ENCODE assay signal across 8 cellular contexts in genomic region chr19:17948474-17948966, GRCh38. TPM values are rescaled to one million over a fixed set of nuclear protein-coding genes. Genes with fewer than 3 reads are reported as not detected.
DNase-seq lines count a peak whose midpoint lies in the region; FAIRE-seq and TF ChIP-seq lines count a peak whose summit lies in the region.

No MANE protein-coding gene starts in this region.

- peaks cover 17% of the 10 kb centered on the region; the same call in 1 of the 2 replicates for H3K27me3 ChIP-seq in OCI-LY1 (ENCODE audit: insufficient read depth, low read length)
- peaks cover 24 to 54% (median 34%) of the 10 kb centered on the region in 4 donors for H3K27me3 ChIP-seq in esophagus squamous epithelium
- peaks cover 5 to 34% of the 10 kb centered on the region in 2 donors for H3K27me3 ChIP-seq in small intestine (ENCODE audit: control insufficient read depth in 2 of 2, insufficient read depth in 2 of 2, low read length in 2 of 2)

- no peak for TF ChIP-seq CTCF in OCI-LY1 (IDR thresholded peaks at IDR 0.05; ENCODE audit: low read length)
- no peak for TF ChIP-seq CTCF in esophagus squamous epithelium (IDR thresholded peaks at IDR 0.05)

- H3K9me2 ChIP-seq in OCI-LY1 (ENCODE audit: low read depth, low read length) = no peaks in the 10 kb centered on the region

- no peak for FAIRE-seq in small intestine (lab: Jason Lieb, UNC)

- H3K9me3 ChIP-seq in OCI-LY1 (ENCODE audit: low read length) = no peaks in the 10 kb centered on the region
- no peaks in the 10 kb centered on the region for H3K9me3 ChIP-seq in esophagus squamous epithelium
- no peaks in the 10 kb centered on the region for H3K9me3 ChIP-seq in small intestine (ENCODE audit: control insufficient read depth, low read depth)

- TF ChIP-seq POLR2A in esophagus squamous epithelium (IDR thresholded peaks at IDR 0.05) = no peak

- no peaks in the 10 kb centered on the region for H4K20me1 ChIP-seq in OCI-LY1 (ENCODE audit: insufficient read depth, low read length)

- WGBS in esophagus squamous epithelium, 2 donors = 0% methylated on average over 8 to 16 of the region's 21 CpGs
- 0 to 2% (median 0%) methylated on average over 18 to 21 of the region's 21 CpGs for WGBS in small intestine, 3 donors

- H3K4me2 ChIP-seq in OCI-LY1 (ENCODE audit: low read length) = peak overlapping the region; percentile 73

- H3K9ac ChIP-seq in OCI-LY1 (ENCODE audit: low read length) = peak overlapping the region; percentile 43; the same call in 1 of the 2 replicates

- intact Hi-C loops in esophagus squamous epithelium (cut with DNase I) = no loop called here

- H3K27ac ChIP-seq in OCI-LY1 (ENCODE audit: low read depth, low read length, poor library complexity, severe bottlenecking) = no peak overlapping the region
- H3K27ac ChIP-seq in esophagus squamous epithelium = peak overlapping the region in 1 of 4 donors; percentile 56
- no peak overlapping the region for H3K27ac ChIP-seq in small intestine (ENCODE audit: low read depth in 1 of 2, low read length in 1 of 2)

- H3K36me3 ChIP-seq in OCI-LY1 (ENCODE audit: insufficient read depth, low read length) (peaks cover 3% of the 10 kb centered on the region; the same call in 1 of the 2 replicates), esophagus squamous epithelium (peaks cover 0 to 5% (median 0%) of the 10 kb centered on the region in 3 donors), small intestine (ENCODE audit: control insufficient read depth in 2 of 2, insufficient read depth in 2 of 2, low read length in 2 of 2) (no peaks in the 10 kb centered on the region)

- peak; percentile 50 for DNase-seq in NCI-H1436 treated with DMSO at 0.1 percent for 48 hours (lab: John Stamatoyannopoulos, UW)
- no peak for DNase-seq in NCI-H1436 (lab: John Stamatoyannopoulos, UW)
- no peak for DNase-seq in esophagus squamous epithelium (lab: John Stamatoyannopoulos, UW)
- DNase-seq in small intestine = no peak
- no peak for DNase-seq in iPS-NIHi7 (ENCODE audit: extremely low spot score)
- DNase-seq in activated CD8-positive, alpha-beta memory T cell treated with anti-CD3 and anti-CD28 coated beads, Interleukin-2, amount 50 U/mL, for 4 hours = no peak
- DNase-seq in dedifferentiated amniotic fluid mesenchymal stem cell (ENCODE audit: extremely low spot score) = no peak

- no peak overlapping the region for H2AFZ ChIP-seq in OCI-LY1 (ENCODE audit: low read length)

- no peaks in the 10 kb centered on the region for H3F3A ChIP-seq in OCI-LY1 (ENCODE audit: insufficient read depth, low read length)

- H3K4me1 ChIP-seq in OCI-LY1 (ENCODE audit: insufficient read depth, low read length, severe bottlenecking) (peaks cover 40% of the 10 kb centered on the region), esophagus squamous epithelium (peaks cover 47 to 84% (median 56%) of the 10 kb centered on the region in 3 donors), small intestine (ENCODE audit: control insufficient read depth in 2 of 2, insufficient read depth in 1 of 2, low read depth in 1 of 2, low read length in 1 of 2) (no peaks in the 10 kb centered on the region)

- H3K4me3 ChIP-seq in OCI-LY1 (ENCODE audit: low read depth, low read length, poor library complexity, severe bottlenecking) (peak overlapping the region; percentile 60), esophagus squamous epithelium (peak overlapping the region; percentile 57 to 90 (median 62)), small intestine (ENCODE audit: low read depth in 1 of 2, low read length in 2 of 2) (peak overlapping the region; percentile 70 to 80)

- H3K79me2 ChIP-seq in OCI-LY1 (ENCODE audit: insufficient read depth, low read length) = no peaks in the 10 kb centered on the region

RNA-seq across cellular contexts. Expression of gene CCDC124, which starts 15.7 kb away (rescaled TPM):
- 10 to 100 TPM; 50.2 to 80.6 (median 54.5) TPM for total RNA-seq in esophagus squamous epithelium
- polyA plus RNA-seq in small intestine = 100 to 1,000 TPM in 1 of 3 donors, 10 to 100 TPM in 2; 67.3 to 111 (median 68.2) TPM

RNA-seq across cellular contexts. Expression of gene KCNN1, which starts 18.4 kb away (rescaled TPM):
- 1 to 10 TPM in 1 of 4 donors, under 1 TPM in 1, not detected in 2; 0.22 to 3.1 TPM for total RNA-seq in esophagus squamous epithelium
- polyA plus RNA-seq in small intestine = under 1 TPM in 1 of 3 donors, not detected in 2; 0.24 TPM

RNA-seq across cellular contexts. Expression of gene ARRDC2, which starts 59.5 kb away (rescaled TPM):
- total RNA-seq in esophagus squamous epithelium = 10 to 100 TPM; 12.4 to 37.2 (median 15.4) TPM
- polyA plus RNA-seq in small intestine = 10 to 100 TPM; 25.8 to 31.5 (median 31.1) TPM
